ENCODE assay signal across 24 cellular contexts in the genomic region with DNA sequence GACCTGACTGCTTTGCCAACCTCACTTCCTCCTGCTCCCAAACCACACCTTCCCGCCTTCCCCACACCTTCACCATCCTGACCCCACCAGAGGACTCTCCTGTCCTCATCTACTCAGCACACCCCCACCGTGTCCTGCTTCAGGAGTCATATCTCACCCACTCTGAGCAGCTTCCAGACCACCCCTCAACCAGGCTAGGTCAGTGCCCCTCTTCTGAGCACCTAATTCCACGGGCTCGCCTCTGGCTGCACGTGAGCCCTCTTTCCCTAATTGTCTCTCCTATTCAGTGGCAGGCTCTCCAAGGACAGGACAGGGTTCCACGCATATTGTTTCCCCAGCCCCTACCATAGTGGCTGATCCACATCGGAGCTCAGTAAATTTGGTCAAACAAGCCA. TPM values are rescaled to one million over a fixed set of nuclear protein-coding genes. Genes with fewer than 3 reads are reported as not detected.
DNase-seq lines count a peak whose midpoint lies in the region; FAIRE-seq and TF ChIP-seq lines count a peak whose summit lies in the region.
"Had no signal": no experiment of that assay in that cellular context is flagged by ENCODE, and none has a peak within 500 bp of the region (broad histone marks: within the 10 kb centered on the region; RNA-seq: fewer than 3 reads in every experiment).

No MANE protein-coding gene starts in this region.

- H2AFZ ChIP-seq in H1 (ENCODE audit: low read length), result no peak overlapping the region

- H3K9ac ChIP-seq in H1 (replicated peaks in 1 of 4; ENCODE audit: extremely low read depth in 1 of 4, low read depth in 3 of 4, low read length in 3 of 4), result no peak overlapping the region; a peak in 1 of 7 replicates

- H2BK5ac ChIP-seq in H1 (ENCODE audit: low read depth, low read length), result peak overlapping the region; percentile 66; the same call in 1 of the 2 replicates

- no peak overlapping the region for H2BK120ac ChIP-seq in H1 (replicated peaks; ENCODE audit: low read depth, low read length)

- peak overlapping the region; percentile 32; the same call in 1 of the 2 replicates for H3K18ac ChIP-seq in H1 (ENCODE audit: extremely low read depth, low read length)

- H3K9me3 ChIP-seq in right atrium auricular region (no peaks in the 10 kb centered on the region), left ventricle myocardium inferior (replicated peaks) (no peaks in the 10 kb centered on the region), H1 (ENCODE audit: insufficient read depth in 2 of 2, low read depth in 1 of 2, low read length in 1 of 2) (no peaks in the 10 kb centered on the region), vagina (no peaks in the 10 kb centered on the region)
- H3K9me3 ChIP-seq: A549, adrenal gland, transverse colon had no signal

- H3K27me3 Mint-ChIP-seq in mesothelial cell of epicardium (ENCODE audit: low read depth), result no peaks in the 10 kb centered on the region

- H3K23ac ChIP-seq in H1 (ENCODE audit: insufficient read length), result no peak overlapping the region

- intact Hi-C loops in left ventricle myocardium inferior (cut with micrococcal nuclease), result no loop called here
- intact Hi-C loops in vagina (cut with DNase I), result loop anchor here (5.0 kb wide), 1 partner anchor 480 kb away; no protein-coding TSS in a partner anchor

- H4K20me1 ChIP-seq in H1 (replicated peaks in 1 of 2; ENCODE audit: control insufficient read depth in 1 of 2, insufficient read depth in 2 of 2, low read length in 2 of 2), result peaks cover 11 to 27% of the 10 kb centered on the region in 2 experiments

- H3K36me3 ChIP-seq in right atrium auricular region, result no peaks in the 10 kb centered on the region
- H3K36me3 ChIP-seq in left ventricle myocardium inferior, result peaks cover 6% of the 10 kb centered on the region
- peaks cover 5 to 15% (median 10%) of the 10 kb centered on the region in 4 experiments; a peak in 7 of 8 replicates for H3K36me3 ChIP-seq in H1 (ENCODE audit: control insufficient read depth in 2 of 4, insufficient read depth in 4 of 4, low read length in 3 of 4)
- peaks cover 0 to 5% of the 10 kb centered on the region in 2 donors for H3K36me3 ChIP-seq in vagina
- H3K36me3 ChIP-seq: adrenal gland, brain microvascular endothelial cell, transverse colon had no signal

- H3K4me1 Mint-ChIP-seq in mesothelial cell of epicardium, result peaks cover 34% of the 10 kb centered on the region

- peaks cover 26% of the 10 kb centered on the region for H3K79me1 ChIP-seq in H1 (ENCODE audit: low read depth, low read length)

- H3K4me1 ChIP-seq in right atrium auricular region (peaks cover 0 to 27% of the 10 kb centered on the region in 2 donors), left ventricle myocardium inferior (peaks cover 34% of the 10 kb centered on the region), H1 (replicated peaks in 1 of 4; ENCODE audit: control insufficient read depth in 3 of 4, insufficient read depth in 4 of 4, low read length in 3 of 4) (peaks cover 5 to 18% (median 8%) of the 10 kb centered on the region in 4 experiments), vagina (peaks cover 24% of the 10 kb centered on the region)

- no peak overlapping the region for H4K91ac ChIP-seq in H1 (replicated peaks; ENCODE audit: insufficient read length, low read length)

- H3K4ac ChIP-seq in H1 (replicated peaks; ENCODE audit: insufficient read length, low read depth, low read length), result peak overlapping the region; percentile 44

- no peak overlapping the region for H3K14ac ChIP-seq in H1 (ENCODE audit: insufficient read length)

- FAIRE-seq in H1 (lab: Jason Lieb, UNC), result no peak
- FAIRE-seq: A549 had no signal

- TF ChIP-seq POLR2A in H1 (IDR thresholded peaks at IDR 0.05; ENCODE audit: control extremely low read depth in 1 of 2, low read depth in 2 of 2, low read length in 2 of 2) (no peak), vagina (IDR thresholded peaks at IDR 0.05) (no peak)

- WGBS in H1 (ENCODE audit: extremely low coverage in 1 of 2, insufficient coverage in 1 of 2, insufficient read length in 1 of 2, insufficient replicate concordance in 2 of 2, low coverage in 1 of 2, low lambda C conversion rate in 2 of 2, missing lambda C conversion rate in 1 of 2), 2 experiments, result 83% methylated on average over 7 of the region's 7 CpGs; no CpG with 5 or more reads in 1 of the 2 experiments

- no peak overlapping the region for H4K5ac ChIP-seq in H1 (ENCODE audit: insufficient read length, low read depth, low read length)

- H3K36me3 Mint-ChIP-seq in mesothelial cell of epicardium, result peaks cover 6% of the 10 kb centered on the region

- H2AK5ac ChIP-seq in H1 (ENCODE audit: low read depth, low read length), result no peak overlapping the region

- POLR2A ChIA-PET in H1 (lab: Charles Lee; ENCODE audit: partially characterized antibody), result interaction anchor here (0.9 to 1.7 kb wide), 3 partner anchors 9 to 16 kb away, joined by 3 to 7 read pairs (median 4); no protein-coding TSS in a partner anchor

- H3K56ac ChIP-seq in H1 (replicated peaks; ENCODE audit: insufficient read length, low read depth, low read length), result no peak overlapping the region

- peak overlapping the region in 1 of 2 experiments; percentile 30; a peak in 2 of 4 replicates for H3K4me2 ChIP-seq in H1 (ENCODE audit: insufficient read depth in 1 of 2, low read depth in 2 of 2, low read length in 2 of 2)
- H3K4me2 ChIP-seq: A549, smooth muscle cell had no signal

- H2BK20ac ChIP-seq in H1 (ENCODE audit: low read length), result peak overlapping the region; percentile 72; the same call in 1 of the 2 replicates

- no peak for TF ChIP-seq EP300 in H1 (IDR thresholded peaks at IDR 0.05; ENCODE audit: borderline replicate concordance in 1 of 2, low read depth in 2 of 2, low read length in 2 of 2)

- no peak for TF ChIP-seq RAD21 in H1 (IDR thresholded peaks at IDR 0.05 in 1 of 2, conservative IDR thresholded peaks at IDR 0.05 in 1 of 2; ENCODE audit: low read depth in 2 of 2, low read length in 2 of 2)

- peak; percentile 50 for DNase-seq in right atrium auricular region (ENCODE audit: low spot score)
- DNase-seq in left ventricle myocardium inferior, result no peak
- DNase-seq in H1 (ENCODE audit: low read depth in 1 of 2, low spot score in 2 of 2), result peak in 1 of 2 experiments; percentile 37
- DNase-seq in mesothelial cell of epicardium (ENCODE audit: low spot score in 2 of 2, unreplicated experiment in 2 of 2), result no peak
- peak; percentile 64 to 85 for DNase-seq in vagina (ENCODE audit: extremely low spot score in 2 of 2)
- no peak for DNase-seq in NCI-H526 treated with DMSO at 0.1 percent for 48 hours (lab: John Stamatoyannopoulos, UW)
- DNase-seq in retina, result no peak
- no peak for DNase-seq in SK-N-DZ (ENCODE audit: low spot score)
- DNase-seq: activated CD4-positive, alpha-beta T cell treated with anti-CD3 and anti-CD28 coated beads, Interleukin-2, amount 10 ng/mL, durations not matched to agents 24 days and 14 days; activated naive CD4-positive, alpha-beta T cell treated with Interleukin-2 at 50 U/mL for 16 hours; activated T-cell treated with anti-CD3 and anti-CD28 coated beads, Interleukin-2, amount 50 U/mL, for 72 hours; AML-193; brain microvascular endothelial cell; HCEC 1CT; left cardiac atrium; NCI-H1417 treated with DMSO at 0.1 percent for 48 hours; NCI-H345; stimulated activated CD4-positive, alpha-beta T cell treated with anti-CD3 and anti-CD28 coated beads, Interleukin-2, amount 100 ng/mL, for 24 hours; transverse colon had no signal

- H3K27me3 ChIP-seq in right atrium auricular region (no peaks in the 10 kb centered on the region), left ventricle myocardium inferior (ENCODE audit: low read depth) (no peaks in the 10 kb centered on the region), H1 (replicated peaks in 1 of 4; ENCODE audit: control insufficient read depth in 3 of 4, extremely low read depth in 1 of 4, insufficient read depth in 3 of 4, low read length in 3 of 4) (no peaks in the 10 kb centered on the region; a peak in 1 of 7 replicates), vagina (no peaks in the 10 kb centered on the region)
- H3K27me3 ChIP-seq: adrenal gland, brain microvascular endothelial cell, transverse colon had no signal

- CTCF ChIA-PET in H1 (lab: Charles Lee; ENCODE audit: partially characterized antibody), result interaction anchor here (0.6 to 4.4 kb wide), 21 partner anchors 9 to 1035 kb away, joined by 3 to 38 read pairs (median 4); a partner anchor contains a TSS

- H3K4me3 ChIP-seq in right atrium auricular region, result no peak overlapping the region
- no peak overlapping the region for H3K4me3 ChIP-seq in left ventricle myocardium inferior
- H3K4me3 ChIP-seq in H1 (ENCODE audit: extremely low read depth in 1 of 4, insufficient read depth in 2 of 4, low read depth in 3 of 4, low read length in 4 of 4), result no peak overlapping the region
- no peak overlapping the region for H3K4me3 ChIP-seq in vagina
- H3K4me3 ChIP-seq: A549, adrenal gland, smooth muscle cell, transverse colon had no signal

- TF ChIP-seq CTCF in right atrium auricular region (IDR thresholded peaks at IDR 0.05), result no peak
- no peak for TF ChIP-seq CTCF in left ventricle myocardium inferior (IDR thresholded peaks at IDR 0.05; ENCODE audit: borderline replicate concordance)
- TF ChIP-seq CTCF in H1 (IDR thresholded peaks at IDR 0.05; ENCODE audit: control extremely low read depth in 1 of 3, insufficient read depth in 1 of 3, low read depth in 1 of 3, low read length in 3 of 3), result no peak
- TF ChIP-seq CTCF in mesothelial cell of epicardium (IDR thresholded peaks at IDR 0.05; ENCODE audit: unreplicated experiment), result no peak
- TF ChIP-seq CTCF in vagina (IDR thresholded peaks at IDR 0.05), result no peak

- no peaks in the 10 kb centered on the region for H3K9me3 Mint-ChIP-seq in mesothelial cell of epicardium
- H3K9me3 Mint-ChIP-seq: activated CD4-positive, alpha-beta T cell treated with anti-CD3 and anti-CD28 coated beads, Interleukin-2, amount 10 ng/mL, durations not matched to agents 24 days and 14 days; activated T-cell treated with anti-CD3 and anti-CD28 coated beads, Interleukin-2, amount 50 U/mL, for 72 hours; CD8-positive, alpha-beta T cell; T-helper 2 cell treated with Interferon-gamma antibody and Interleukin-4, amounts not matched to agents 5 μg/mL and 100 μg/mL, for 36 hours had no signal

- peaks cover 7% of the 10 kb centered on the region; the same call in 1 of the 2 replicates for H3K23me2 ChIP-seq in H1 (ENCODE audit: low read depth, low read length)

- peaks cover 0 to 46% of the 10 kb centered on the region in 2 experiments for H3K79me2 ChIP-seq in H1 (ENCODE audit: control insufficient read depth in 1 of 2, insufficient read depth in 2 of 2, low read length in 2 of 2)

- peak overlapping the region; percentile 72; the same call in 1 of the 2 replicates for H2BK15ac ChIP-seq in H1 (ENCODE audit: low read length)

- H3K4me3 Mint-ChIP-seq in mesothelial cell of epicardium, result no peak overlapping the region
- H3K4me3 Mint-ChIP-seq: activated CD4-positive, alpha-beta T cell treated with anti-CD3 and anti-CD28 coated beads, Interleukin-2, amount 10 ng/mL, durations not matched to agents 24 days and 14 days; activated T-cell treated with anti-CD3 and anti-CD28 coated beads, Interleukin-2, amount 50 U/mL, for 72 hours; CD8-positive, alpha-beta T cell; T-helper 2 cell treated with Interferon-gamma antibody and Interleukin-4, amounts not matched to agents 5 μg/mL and 100 μg/mL, for 36 hours had no signal

- no peak overlapping the region for H4K8ac ChIP-seq in H1 (ENCODE audit: extremely low read depth, insufficient read depth, low read length)

- no peak overlapping the region for H3K27ac ChIP-seq in right atrium auricular region
- H3K27ac ChIP-seq in left ventricle myocardium inferior (replicated peaks), result no peak overlapping the region
- peak overlapping the region; percentile 14; the same call in 1 of the 2 replicates for H3K27ac ChIP-seq in H1 (ENCODE audit: low read depth, low read length)
- no peak overlapping the region for H3K27ac ChIP-seq in vagina
- H3K27ac ChIP-seq: brain microvascular endothelial cell had no signal

- no peak overlapping the region for H2BK12ac ChIP-seq in H1 (ENCODE audit: low read depth, low read length)

- H3K27ac Mint-ChIP-seq in mesothelial cell of epicardium, result peak overlapping the region; percentile 49
- H3K27ac Mint-ChIP-seq: activated CD4-positive, alpha-beta T cell treated with anti-CD3 and anti-CD28 coated beads, Interleukin-2, amount 10 ng/mL, durations not matched to agents 24 days and 14 days; activated T-cell treated with anti-CD3 and anti-CD28 coated beads, Interleukin-2, amount 50 U/mL, for 72 hours; CD8-positive, alpha-beta T cell; T-helper 2 cell treated with Interferon-gamma antibody and Interleukin-4, amounts not matched to agents 5 μg/mL and 100 μg/mL, for 36 hours had no signal

RNA-seq across cellular contexts. Expression of a gene that starts 4.3 kb away (rescaled TPM):
- 1 to 10 TPM; 3.3 to 8.7 TPM for total RNA-seq in right atrium auricular region
- 4.8 TPM for total RNA-seq in left ventricle myocardium inferior
- total RNA-seq in H1 (2021; fragmentation: NEBNext Ultra II Directional; extraction: Animal tissue kit (Norgen Biotek cat#: 25700)), result 56.3 and 61.2 TPM in 2 replicates
- 34.1 and 50.9 TPM in 2 replicates for polyA plus RNA-seq in H1 (2011; rRNA removed)
- polyA plus RNA-seq in H1 (2011; cell fraction: cytosol; rRNA removed), result 47.0 TPM
- polyA plus RNA-seq in H1 (2011; cell fraction: nucleus; rRNA removed), result 79.5 TPM
- 44.2 to 49.3 TPM (median 45.6 TPM) in 4 replicates for polyA plus RNA-seq in H1 (2012, experiment 1 of 2)
- polyA plus RNA-seq in H1 (2012, experiment 2 of 2), result 50.8 TPM
- polyA plus RNA-seq in H1 (2013, experiment 1 of 2), result 48.4 TPM
- 49.8 TPM for polyA plus RNA-seq in H1 (2013, experiment 2 of 2)
- 36.8 and 37.5 TPM in 2 replicates for polyA minus RNA-seq in H1 (2011; rRNA and poly(A)+ RNA removed)
- 30.2 TPM for polyA minus RNA-seq in H1 (2011; cell fraction: cytosol; rRNA and poly(A)+ RNA removed)
- 44.6 TPM for polyA minus RNA-seq in H1 (2011; cell fraction: nucleus; rRNA and poly(A)+ RNA removed)
- total RNA-seq in mesothelial cell of epicardium, result 40.5 to 48.6 TPM (median 42.0 TPM) in 3 replicates
- total RNA-seq in vagina, result 10.8 TPM
- 13.7 and 21.7 TPM in 2 replicates for polyA plus RNA-seq in SK-N-DZ (2014; cell fraction: cytosol; rRNA removed)
- polyA plus RNA-seq in SK-N-DZ (2014; cell fraction: nucleus; rRNA removed), result 35.7 and 36.9 TPM in 2 replicates

RNA-seq across cellular contexts. Expression of a gene that starts 15.4 kb away (rescaled TPM):
- 1 to 10 TPM in 1 of 2 donors, under 1 TPM in 1; 0.33 to 2.7 TPM for total RNA-seq in right atrium auricular region
- total RNA-seq in left ventricle myocardium inferior, result 0.55 TPM
- total RNA-seq in H1 (2021; fragmentation: NEBNext Ultra II Directional; extraction: Animal tissue kit (Norgen Biotek cat#: 25700)), result 17.5 and 19.6 TPM in 2 replicates
- 16.2 and 21.2 TPM in 2 replicates for polyA plus RNA-seq in H1 (2011; rRNA removed)
- 22.4 TPM for polyA plus RNA-seq in H1 (2011; cell fraction: cytosol; rRNA removed)
- 25.6 TPM for polyA plus RNA-seq in H1 (2011; cell fraction: nucleus; rRNA removed)
- 18.9 to 21.9 TPM (median 20.5 TPM) in 4 replicates for polyA plus RNA-seq in H1 (2012, experiment 1 of 2)
- polyA plus RNA-seq in H1 (2012, experiment 2 of 2), result 4.9 TPM
- 19.4 TPM for polyA plus RNA-seq in H1 (2013, experiment 1 of 2)
- 20.2 TPM for polyA plus RNA-seq in H1 (2013, experiment 2 of 2)
- polyA minus RNA-seq in H1 (2011; rRNA and poly(A)+ RNA removed), result 14.6 and 21.0 TPM in 2 replicates
- polyA minus RNA-seq in H1 (2011; cell fraction: cytosol; rRNA and poly(A)+ RNA removed), result 12.3 TPM
- polyA minus RNA-seq in H1 (2011; cell fraction: nucleus; rRNA and poly(A)+ RNA removed), result 10.6 TPM
- 10.1 to 10.6 TPM (median 10.3 TPM) in 3 replicates for total RNA-seq in mesothelial cell of epicardium
- 5.4 TPM for total RNA-seq in vagina
- polyA plus RNA-seq in SK-N-DZ (2014; cell fraction: cytosol; rRNA removed), result 0.87 and 1.9 TPM in 2 replicates
- polyA plus RNA-seq in SK-N-DZ (2014; cell fraction: nucleus; rRNA removed), result 2.1 and 6.9 TPM in 2 replicates

Comparison
In these comparisons a context has a peak if more than half of its experiments do, and no peak if none do; other contexts are left out.
1. DNase-seq: peak in right atrium auricular region (single experiment) and vagina (2 of 2); none in left ventricle myocardium inferior (single experiment), mesothelial cell of epicardium (0 of 2), NCI-H526 treated with DMSO at 0.1 percent for 48 hours (single experiment), retina (single experiment) and SK-N-DZ (single experiment).